12 cellular contexts compared by ENCODE assay signal in genomic region chr12:47221256-47222023, GRCh38.
DNase-seq lines count a peak whose midpoint lies in the region; ATAC-seq and TF ChIP-seq lines count a peak whose summit lies in the region.
"Had no signal": no experiment of that assay in that cellular context is flagged by ENCODE, and none has a peak within 500 bp of the region (broad histone marks: within the 10 kb centered on the region; RNA-seq: fewer than 3 reads in every experiment).

No MANE protein-coding gene starts in this region.

- H3K4me1 Mint-ChIP-seq in Caco-2 (ENCODE audit: low read depth, unreplicated experiment): peaks cover 49% of the 10 kb centered on the region
- peaks cover 55% of the 10 kb centered on the region for H3K4me1 Mint-ChIP-seq in activated CD8-positive, alpha-beta T cell treated with anti-CD3 and anti-CD28 coated beads for 36 hours (ENCODE audit: low read depth)

- no peak for TF ChIP-seq POLR2A in right lobe of liver (IDR thresholded peaks at IDR 0.05)

- peak overlapping the region; percentile 41 for H3K27ac ChIP-seq in HUES48 (ENCODE audit: low read depth, low read length)
- H3K27ac ChIP-seq in right lobe of liver: peak overlapping the region in 1 of 3 donors; percentile 30
- H3K27ac ChIP-seq in upper lobe of right lung: no peak overlapping the region

- peaks cover 7% of the 10 kb centered on the region for H3K36me3 Mint-ChIP-seq in Caco-2 (ENCODE audit: insufficient read depth, unreplicated experiment)
- H3K36me3 Mint-ChIP-seq in activated CD8-positive, alpha-beta T cell treated with anti-CD3 and anti-CD28 coated beads for 36 hours (ENCODE audit: low read depth): peaks cover 83% of the 10 kb centered on the region

- H3K9me3 ChIP-seq in Caco-2 (no peaks in the 10 kb centered on the region), HUES48 (ENCODE audit: control insufficient read depth, insufficient read depth, low read length) (no peaks in the 10 kb centered on the region), right lobe of liver (no peaks in the 10 kb centered on the region), upper lobe of right lung (no peaks in the 10 kb centered on the region)
- H3K9me3 ChIP-seq: heart left ventricle, spleen had no signal

- no peaks in the 10 kb centered on the region for H3K9me3 Mint-ChIP-seq in Caco-2 (ENCODE audit: unreplicated experiment)
- H3K9me3 Mint-ChIP-seq in activated CD8-positive, alpha-beta T cell treated with anti-CD3 and anti-CD28 coated beads for 36 hours: no peaks in the 10 kb centered on the region

- H3K4me3 ChIP-seq in Caco-2 (ENCODE audit: low read depth, low read length): no peak overlapping the region
- H3K4me3 ChIP-seq in HUES48 (ENCODE audit: low read depth, low read length): no peak overlapping the region
- no peak overlapping the region for H3K4me3 ChIP-seq in right lobe of liver
- no peak overlapping the region for H3K4me3 ChIP-seq in upper lobe of right lung

- H3K27me3 ChIP-seq in Caco-2 (replicated peaks; ENCODE audit: control insufficient read depth, insufficient read depth, low read length) (no peaks in the 10 kb centered on the region), HUES48 (ENCODE audit: control insufficient read depth, insufficient read depth, low read length) (no peaks in the 10 kb centered on the region), right lobe of liver (no peaks in the 10 kb centered on the region), upper lobe of right lung (no peaks in the 10 kb centered on the region)
- H3K27me3 ChIP-seq: heart left ventricle, spleen had no signal

- H3K27me3 Mint-ChIP-seq in Caco-2 (ENCODE audit: insufficient read depth, unreplicated experiment): no peaks in the 10 kb centered on the region
- no peaks in the 10 kb centered on the region for H3K27me3 Mint-ChIP-seq in activated CD8-positive, alpha-beta T cell treated with anti-CD3 and anti-CD28 coated beads for 36 hours

- TF ChIP-seq CTCF in Caco-2 (IDR thresholded peaks at IDR 0.05; ENCODE audit: insufficient read depth in 1 of 2, low read depth in 1 of 2, low read length in 1 of 2, severe bottlenecking in 1 of 2, unreplicated experiment in 1 of 2) (no peak), right lobe of liver (IDR thresholded peaks at IDR 0.05) (no peak), upper lobe of right lung (IDR thresholded peaks at IDR 0.05) (no peak)
- TF ChIP-seq CTCF in activated CD8-positive, alpha-beta T cell treated with anti-CD3 and anti-CD28 coated beads for 36 hours (IDR thresholded peaks at IDR 0.05): no peak

- H3K27ac Mint-ChIP-seq in Caco-2 (ENCODE audit: unreplicated experiment): peak overlapping the region; percentile 84
- peak overlapping the region; percentile 88 for H3K27ac Mint-ChIP-seq in activated CD8-positive, alpha-beta T cell treated with anti-CD3 and anti-CD28 coated beads for 36 hours

- POLR2A ChIA-PET in Caco-2 (lab: Charles Lee): no interaction called here
- POLR2A ChIA-PET in activated CD8-positive, alpha-beta T cell treated with anti-CD3 and anti-CD28 coated beads for 36 hours (lab: Charles Lee): interaction anchor here (0.9 to 1.9 kb wide), 7 partner anchors 8 to 174 kb away, joined by 3 to 8 read pairs (median 4); no protein-coding TSS in a partner anchor

- H3K4me1 ChIP-seq in Caco-2: peaks cover 61% of the 10 kb centered on the region
- peaks cover 47% of the 10 kb centered on the region for H3K4me1 ChIP-seq in HUES48 (ENCODE audit: control insufficient read depth, insufficient read depth, low read length)
- peaks cover 0 to 38% (median 16%) of the 10 kb centered on the region in 4 donors for H3K4me1 ChIP-seq in right lobe of liver
- peaks cover 11% of the 10 kb centered on the region for H3K4me1 ChIP-seq in upper lobe of right lung

- DNase-seq in Caco-2 (peak; percentile 76 to 77), right lobe of liver (no peak), upper lobe of right lung (no peak), NCI-H526 treated with DMSO at 0.1 percent for 48 hours (lab: John Stamatoyannopoulos, UW) (no peak)
- DNase-seq in activated CD8-positive, alpha-beta T cell treated with anti-CD3 and anti-CD28 coated beads for 36 hours: no peak
- no peak for DNase-seq in activated CD4-positive, CD25-positive, alpha-beta regulatory T cell (lab: John Stamatoyannopoulos, UW)
- DNase-seq: heart left ventricle, left cardiac atrium, NCI-H2171, spleen had no signal

- no peak overlapping the region for H3K9ac ChIP-seq in HUES48 (ENCODE audit: low read depth, low read length)

- CTCF ChIA-PET in Caco-2 (lab: Charles Lee): interaction anchor here (0.6 to 0.7 kb wide), 2 partner anchors 628 to 684 kb away, joined by 4 to 6 read pairs; no protein-coding TSS in a partner anchor
- CTCF ChIA-PET in activated CD8-positive, alpha-beta T cell treated with anti-CD3 and anti-CD28 coated beads for 36 hours (lab: Charles Lee): interaction anchor here (0.8 to 1.7 kb wide), 3 partner anchors 11 to 189 kb away, joined by 3 to 4 read pairs (median 4); no protein-coding TSS in a partner anchor

- no peak for ATAC-seq in activated CD8-positive, alpha-beta T cell treated with anti-CD3 and anti-CD28 coated beads for 36 hours
- ATAC-seq in right lobe of liver (peak in 3 of 4 donors; percentile 19 to 45 (median 33)), upper lobe of right lung (no peak), GM21717 (IDR thresholded peaks at IDR 0.05; ENCODE audit: unreplicated experiment) (no peak)
- ATAC-seq: heart left ventricle, left cardiac atrium had no signal

- H3K36me3 ChIP-seq in Caco-2 (ENCODE audit: control insufficient read depth, insufficient read depth, low read length) (no peaks in the 10 kb centered on the region), HUES48 (ENCODE audit: control insufficient read depth, insufficient read depth, low read length) (no peaks in the 10 kb centered on the region), right lobe of liver (no peaks in the 10 kb centered on the region), upper lobe of right lung (no peaks in the 10 kb centered on the region)
- H3K36me3 ChIP-seq: heart left ventricle had no signal

- peak overlapping the region; percentile 41 for H3K4me3 Mint-ChIP-seq in Caco-2 (ENCODE audit: unreplicated experiment)
- H3K4me3 Mint-ChIP-seq in activated CD8-positive, alpha-beta T cell treated with anti-CD3 and anti-CD28 coated beads for 36 hours: peak overlapping the region; percentile 74

- no TSS peak for BruUV-seq in Caco-2 (replicated peaks; lab: Mats Ljungman, UMichigan)

- intact Hi-C loops in Caco-2 (cut with micrococcal nuclease; ENCODE audit: unreplicated experiment): loop anchor here (1.0 to 2.0 kb wide), 3 partner anchors 10 to 189 kb away; partner anchors contain the start of genes AMIGO2 and PCED1B
- intact Hi-C loops in activated CD8-positive, alpha-beta T cell treated with anti-CD3 and anti-CD28 coated beads for 36 hours (cut with micrococcal nuclease): loop anchor here (5.0 kb wide), 1 partner anchor 51 kb away; no protein-coding TSS in a partner anchor
- intact Hi-C loops in right lobe of liver (cut with DNase I): no loop called here
- intact Hi-C loops in upper lobe of right lung (cut with DNase I): no loop called here

- 89% methylated on average over 2 of the region's 2 CpGs for WGBS in right lobe of liver (ENCODE audit: insufficient coverage, low coverage, low lambda C conversion rate, missing lambda C conversion rate)

Comparison
In these comparisons a context has a peak if more than half of its experiments do, and no peak if none do; other contexts are left out.
1. DNase-seq: peak in Caco-2 (2 of 2); none in activated CD8-positive, alpha-beta T cell treated with anti-CD3 and anti-CD28 coated beads for 36 hours (single experiment), right lobe of liver (0 of 3), upper lobe of right lung (single experiment), NCI-H526 treated with DMSO at 0.1 percent for 48 hours (single experiment) and activated CD4-positive, CD25-positive, alpha-beta regulatory T cell (0 of 4).
2. ATAC-seq: peak in right lobe of liver (3 of 4); none in activated CD8-positive, alpha-beta T cell treated with anti-CD3 and anti-CD28 coated beads for 36 hours (single experiment), upper lobe of right lung (single experiment) and GM21717 (single experiment).
3. intact Hi-C loops: an anchor here in Caco-2 (1.0 to 2.0 kb wide) and activated CD8-positive, alpha-beta T cell treated with anti-CD3 and anti-CD28 coated beads for 36 hours (5.0 kb wide); none called in right lobe of liver and upper lobe of right lung.